ENCODE assay signal across 7 cellular contexts in the genomic region with DNA sequence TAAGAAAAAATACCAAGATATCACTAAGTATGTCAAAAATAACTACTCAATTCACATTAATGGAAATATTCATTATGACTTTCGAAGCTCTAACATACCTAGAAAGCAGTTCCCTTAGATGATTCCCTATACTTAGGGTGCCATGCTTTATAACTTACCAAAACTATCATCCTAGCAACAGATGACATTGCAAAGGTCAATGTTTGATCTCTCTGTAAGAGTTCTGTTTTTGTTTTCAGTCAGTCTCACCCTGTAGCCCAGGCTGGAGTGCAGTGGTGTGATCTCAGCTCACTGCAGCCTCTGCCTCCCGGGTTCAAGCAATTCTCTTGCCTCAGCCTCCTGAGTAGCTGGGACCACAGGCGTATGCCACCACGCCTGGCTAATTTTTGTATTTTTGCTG. TPM values are rescaled to one million over a fixed set of nuclear protein-coding genes. Genes with fewer than 3 reads are reported as not detected.
DNase-seq lines count a peak whose midpoint lies in the region; ATAC-seq, FAIRE-seq and TF ChIP-seq lines count a peak whose summit lies in the region.
"Not testable (repeated sequence)": the region's sequence is repeated elsewhere in the genome, so short reads cannot be mapped to it uniquely, and the experiment has no call there.

No MANE protein-coding gene starts in this region.

- CTCF ChIA-PET in K562 (lab: Yijun Ruan, JAX; ENCODE audit: low intra/inter-chr PET ratio) = not testable (repeated sequence)

- intact Hi-C loops in K562 (cut with micrococcal nuclease); left lung (cut with DNase I): not testable (repeated sequence)

- TF ChIP-seq POLR2A in K562 (conservative IDR thresholded peaks at IDR 0.05) = not testable (repeated sequence)

- FAIRE-seq in K562 (lab: Jason Lieb, UNC) = not testable (repeated sequence)

- H3K9ac ChIP-seq in K562 (ENCODE audit: insufficient read depth in 1 of 2, low read depth in 2 of 2, low read length in 2 of 2) = not testable (repeated sequence)

- H3K4me1 Mint-ChIP-seq in activated T-cell treated with anti-CD3 and anti-CD28 coated beads, Interleukin-2, amount 50 U/mL, for 72 hours (ENCODE audit: low read depth) = peaks cover 32% of the 10 kb centered on the region

- not testable (repeated sequence) for DNase-seq in activated T-cell treated with anti-CD3 and anti-CD28 coated beads, Interleukin-2, amount 50 U/mL, for 72 hours; K562 (ENCODE audit: extremely low read depth in 1 of 4, low spot score in 3 of 4); left lung; stimulated activated naive CD8-positive, alpha-beta T cell treated with anti-CD3 and anti-CD28 coated beads, Interleukin-15, Interleukin-2, amounts not matched to agents 100 U/mL and 50 U/mL, for 24 hours

- in situ Hi-C loops in K562 (cut with MboI) = not testable (repeated sequence)

- not testable (repeated sequence) for H3K9me1 ChIP-seq in K562 (ENCODE audit: control insufficient read depth, insufficient read depth, low read length)

- TF ChIP-seq CTCF in K562 (IDR thresholded peaks at IDR 0.05 in 2 of 3, conservative IDR thresholded peaks at IDR 0.05 in 1 of 3; ENCODE audit: insufficient read depth in 2 of 3, low read depth in 1 of 3, low read length in 3 of 3); left lung (IDR thresholded peaks at IDR 0.05): not testable (repeated sequence)

- H3K27me3 ChIP-seq in K562 (ENCODE audit: control insufficient read depth in 2 of 2, insufficient read depth in 2 of 2, low read length in 2 of 2); left lung: not testable (repeated sequence)

- POLR2A ChIA-PET in K562 (lab: Yijun Ruan, JAX) = not testable (repeated sequence)

- not testable (repeated sequence) for H3K9me3 Mint-ChIP-seq in activated T-cell treated with anti-CD3 and anti-CD28 coated beads, Interleukin-2, amount 50 U/mL, for 72 hours

- not testable (repeated sequence) for H2AFZ ChIP-seq in K562 (ENCODE audit: low read depth, low read length)

- not testable (repeated sequence) for H3K27ac ChIP-seq in K562 (ENCODE audit: extremely low read depth, low read depth, low read length); left lung

- not testable (repeated sequence) for TF ChIP-seq EP300 in K562 (IDR thresholded peaks at IDR 0.05; ENCODE audit: low read length)

- H3K27ac Mint-ChIP-seq in activated T-cell treated with anti-CD3 and anti-CD28 coated beads, Interleukin-2, amount 50 U/mL, for 72 hours = not testable (repeated sequence)

- H3K36me3 ChIP-seq in K562 (ENCODE audit: control insufficient read depth, insufficient read depth, low read length) (peaks cover 50% of the 10 kb centered on the region; the same call in 2 of the 3 replicates), left lung (peaks cover 0 to 69% of the 10 kb centered on the region in 2 donors)

- not testable (repeated sequence) for H3K9me3 ChIP-seq in K562 (replicated peaks; ENCODE audit: control insufficient read depth, insufficient read depth, low read depth, low read length); left lung

- WGBS in K562 (ENCODE audit: insufficient coverage, low coverage, missing lambda C conversion rate) = 100% methylated on average over 3 of the region's 4 CpGs

- H3K4me1 ChIP-seq in K562 (replicated peaks in 1 of 2; ENCODE audit: control insufficient read depth in 2 of 2, insufficient read depth in 2 of 2, low read length in 2 of 2) = not testable (repeated sequence)
- peaks cover 0 to 15% of the 10 kb centered on the region in 2 donors for H3K4me1 ChIP-seq in left lung

- H3K4me3 ChIP-seq in K562, left lung: not testable (repeated sequence)

- TF ChIP-seq RAD21 in K562 (CRISPR knock-in tag; conservative IDR thresholded peaks at IDR 0.05 in 1 of 2, IDR thresholded peaks at IDR 0.05 in 1 of 2) = not testable (repeated sequence)

- BruUV-seq in K562 (replicated peaks; lab: Mats Ljungman, UMichigan) = not testable (repeated sequence)

- not testable (repeated sequence) for H3K4me3 Mint-ChIP-seq in activated T-cell treated with anti-CD3 and anti-CD28 coated beads, Interleukin-2, amount 50 U/mL, for 72 hours

- H3K27me3 Mint-ChIP-seq in activated T-cell treated with anti-CD3 and anti-CD28 coated beads, Interleukin-2, amount 50 U/mL, for 72 hours (ENCODE audit: low read depth) = not testable (repeated sequence)

- ATAC-seq in GM18868 (IDR thresholded peaks at IDR 0.05; ENCODE audit: unreplicated experiment) (peak; percentile 57), HG02852 (IDR thresholded peaks at IDR 0.05; ENCODE audit: unreplicated experiment) (peak; percentile 78), SK-N-SH treated with all-trans-retinoic acid at 6 μM for 48 hours (0 out of 3 replicates have a peak, but pooled peaks have one; percentile 27), left lung (peak; percentile 46)
- ATAC-seq in activated T-cell treated with anti-CD3 and anti-CD28 coated beads, Interleukin-2, amount 50 U/mL, for 72 hours (replicated peaks in 1 of 2) = peak; percentile 47 to 62
- ATAC-seq in K562 = not testable (repeated sequence)
- peak; percentile 73 for ATAC-seq in stimulated activated naive CD8-positive, alpha-beta T cell treated with anti-CD3 and anti-CD28 coated beads, Interleukin-15, Interleukin-2, amounts not matched to agents 100 U/mL and 50 U/mL, for 24 hours

- not testable (repeated sequence) for H4K20me1 ChIP-seq in K562 (replicated peaks; ENCODE audit: control insufficient read depth, insufficient read depth, low read length)

- not testable (repeated sequence) for H3K4me2 ChIP-seq in K562 (ENCODE audit: insufficient read depth, low read length)

- peaks cover 7 to 23% of the 10 kb centered on the region in 2 donors for H3K36me3 Mint-ChIP-seq in activated T-cell treated with anti-CD3 and anti-CD28 coated beads, Interleukin-2, amount 50 U/mL, for 72 hours (ENCODE audit: insufficient read depth in 2 of 2)

- not testable (repeated sequence) for H3K79me2 ChIP-seq in K562 (ENCODE audit: control insufficient read depth, insufficient read depth, low read length)

TF ChIP-seq in K562, 482 proteins besides CTCF, POLR2A, EP300 and RAD21:
- TF ChIP-seq RFX5 (IDR thresholded peaks at IDR 0.05; ENCODE audit: low read depth, low read length) = 0 out of 2 replicates have a peak, but pooled peaks have one; percentile 59

RNA-seq across cellular contexts. Expression of gene CLN5, which starts 16.5 kb away (rescaled TPM):
- total RNA-seq in activated T-cell treated with anti-CD3 and anti-CD28 coated beads, Interleukin-2, amount 50 U/mL, for 72 hours = 10 to 100 TPM; 14.0 to 16.4 TPM
- total RNA-seq in K562 (2011; cell fraction: chromatin; rRNA removed; ENCODE audit: low replicate concordance) = 17.8 and 35.6 TPM in 2 replicates
- 14.3 and 15.1 TPM in 2 replicates for total RNA-seq in K562 (2011; cell fraction: nucleolus; rRNA removed)
- total RNA-seq in K562 (2011; cell fraction: nucleoplasm; rRNA removed) = 29.9 and 45.6 TPM in 2 replicates
- total RNA-seq in K562 (2014; rRNA removed) (5.7 and 7.2 TPM in 2 replicates), K562 (2014; rRNA removed; fragmentation: Illumina TruSeq; extraction: Trizol) (7.7 and 8.2 TPM in 2 replicates), K562 (2015; rRNA removed; fragmentation: Illumina TruSeq; extraction: Trizol) (7.6 and 8.2 TPM in 2 replicates), K562 (2021) (7.2 and 8.9 TPM in 2 replicates), left lung (10 to 100 TPM; 34.7 to 43.4 TPM)
- polyA plus RNA-seq in K562 (2011; rRNA removed) (8.2 and 11.5 TPM in 2 replicates), K562 (2014; fragmentation: Illumina TruSeq; extraction: Trizol) (4.6 and 5.8 TPM in 2 replicates), K562 (2014; fragmentation: Nextera tagmentation; extraction: Ambion mirVana) (1 to 10 TPM; 4.6 to 5.3 TPM), K562 (2014; rRNA removed) (6.1 and 8.1 TPM in 2 replicates)
- polyA plus RNA-seq in K562 (2011; cell fraction: cytosol; rRNA removed) = 3.1 and 4.6 TPM in 2 replicates
- polyA plus RNA-seq in K562 (2011; cell fraction: nucleus; rRNA removed) = 20.7 and 23.4 TPM in 2 replicates
- polyA plus RNA-seq in K562 (2012) = 5.7 and 8.7 TPM in 2 replicates
- 13.4 and 17.4 TPM in 2 replicates for polyA minus RNA-seq in K562 (2011; rRNA and poly(A)+ RNA removed)
- polyA minus RNA-seq in K562 (2011; cell fraction: cytosol; rRNA and poly(A)+ RNA removed) = 2.5 and 4.7 TPM in 2 replicates
- polyA minus RNA-seq in K562 (2011; cell fraction: nucleus; rRNA and poly(A)+ RNA removed) = 20.3 and 33.5 TPM in 2 replicates

RNA-seq across cellular contexts. Expression of gene FBXL3, which starts 18.6 kb away (rescaled TPM):
- 10 to 100 TPM; 40.3 to 44.5 TPM for total RNA-seq in activated T-cell treated with anti-CD3 and anti-CD28 coated beads, Interleukin-2, amount 50 U/mL, for 72 hours
- 11.3 and 25.8 TPM in 2 replicates for total RNA-seq in K562 (2011; cell fraction: chromatin; rRNA removed; ENCODE audit: low replicate concordance)
- 8.0 and 10.4 TPM in 2 replicates for total RNA-seq in K562 (2011; cell fraction: nucleolus; rRNA removed)
- 11.7 and 20.0 TPM in 2 replicates for total RNA-seq in K562 (2011; cell fraction: nucleoplasm; rRNA removed)
- total RNA-seq in K562 (2014; rRNA removed) (14.7 and 16.9 TPM in 2 replicates), K562 (2014; rRNA removed; fragmentation: Illumina TruSeq; extraction: Trizol) (14.8 and 16.7 TPM in 2 replicates), K562 (2015; rRNA removed; fragmentation: Illumina TruSeq; extraction: Trizol) (15.3 and 16.4 TPM in 2 replicates), K562 (2021) (11.2 and 12.6 TPM in 2 replicates), left lung (10 to 100 TPM; 38.8 to 46.1 TPM)
- polyA plus RNA-seq in K562 (2011; rRNA removed) (10.5 and 13.7 TPM in 2 replicates), K562 (2014; fragmentation: Illumina TruSeq; extraction: Trizol) (9.6 and 11.1 TPM in 2 replicates), K562 (2014; fragmentation: Nextera tagmentation; extraction: Ambion mirVana) (1 to 10 TPM; 3.8 to 4.0 TPM), K562 (2014; rRNA removed) (9.8 and 14.3 TPM in 2 replicates)
- polyA plus RNA-seq in K562 (2011; cell fraction: cytosol; rRNA removed) = 5.5 and 5.7 TPM in 2 replicates
- polyA plus RNA-seq in K562 (2011; cell fraction: nucleus; rRNA removed) = 6.5 and 7.4 TPM in 2 replicates
- polyA plus RNA-seq in K562 (2012) = 6.2 and 8.0 TPM in 2 replicates
- 18.1 and 18.4 TPM in 2 replicates for polyA minus RNA-seq in K562 (2011; rRNA and poly(A)+ RNA removed)
- 6.2 and 7.2 TPM in 2 replicates for polyA minus RNA-seq in K562 (2011; cell fraction: cytosol; rRNA and poly(A)+ RNA removed)
- 10.5 and 15.7 TPM in 2 replicates for polyA minus RNA-seq in K562 (2011; cell fraction: nucleus; rRNA and poly(A)+ RNA removed)
